ENCODE assay signal across 8 cellular contexts in the genomic region with DNA sequence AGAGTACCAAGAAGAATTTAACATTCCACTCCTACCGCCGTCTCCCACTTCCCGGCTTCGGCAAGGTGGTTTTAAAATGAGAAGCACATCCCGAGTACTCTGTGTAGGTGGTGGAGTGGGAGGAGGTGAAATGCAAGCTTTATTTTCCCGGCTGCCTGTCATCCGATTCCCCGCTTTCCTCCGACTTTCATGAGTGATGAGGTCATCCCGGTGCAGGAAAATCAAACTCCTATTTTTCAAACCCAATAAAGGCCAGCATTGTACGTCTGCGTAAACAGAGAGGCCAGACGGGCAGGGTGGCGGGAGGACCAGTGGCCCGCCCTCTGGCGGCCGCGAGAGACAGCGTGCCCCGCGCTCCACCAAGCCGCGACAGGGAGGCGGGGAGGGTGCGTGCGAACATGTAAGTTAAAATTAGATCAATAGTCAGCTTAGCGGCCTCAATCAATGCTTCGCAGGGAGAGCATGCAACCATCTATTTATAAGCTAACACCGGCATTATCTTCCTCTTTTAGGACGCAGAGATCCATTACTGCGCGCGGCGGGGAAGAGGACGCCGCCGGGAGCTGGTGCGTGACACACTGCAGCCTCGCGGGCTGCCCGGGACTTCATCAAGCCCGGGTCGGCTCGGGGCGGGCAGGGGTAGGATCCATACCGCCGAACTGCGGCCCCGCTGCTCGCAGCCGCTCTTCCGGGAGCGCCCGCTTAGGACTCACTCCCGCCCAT.
A peak's percentile ranks its signal among the peaks of the same experiment; 100 is the strongest.
DNase-seq lines count a peak whose midpoint lies in the region; ATAC-seq and TF ChIP-seq lines count a peak whose summit lies in the region.

No MANE protein-coding gene starts in this region.

- H3K9me3 ChIP-seq in CD4-positive, alpha-beta T cell (ENCODE audit: control insufficient read depth, low read length) = no peaks in the 10 kb centered on the region
- no peaks in the 10 kb centered on the region for H3K9me3 ChIP-seq in NT2/D1 (ENCODE audit: insufficient read depth, low read length)

- H3K27me3 ChIP-seq in CD4-positive, alpha-beta T cell (ENCODE audit: control insufficient read depth, insufficient read depth, low read length) = no peaks in the 10 kb centered on the region
- H3K27me3 ChIP-seq in NT2/D1 (ENCODE audit: insufficient read depth, insufficient read length) = peaks cover 23% of the 10 kb centered on the region

- peak overlapping the region; percentile 37 for H3K4me3 ChIP-seq in NT2/D1 (ENCODE audit: insufficient read length, low read depth)
- peak overlapping the region; percentile 65 for H3K4me3 ChIP-seq in epithelial cell of proximal tubule (ENCODE audit: low read depth, low read length)

- no peaks in the 10 kb centered on the region for H3K9me3 Mint-ChIP-seq in CD4-positive, alpha-beta T cell

- CTCF ChIA-PET in CD4-positive, alpha-beta T cell (lab: Charles Lee) = interaction anchor here (0.7 to 2.3 kb wide), 10 partner anchors 10 to 697 kb away, joined by 3 to 10 read pairs (median 3); no protein-coding TSS in a partner anchor

- no peak overlapping the region for H3K27ac Mint-ChIP-seq in CD4-positive, alpha-beta T cell

- intact Hi-C loops in CD4-positive, alpha-beta T cell (cut with DNase I, micrococcal nuclease) = loop anchor here (1.0 to 10.0 kb wide), 6 partner anchors 255 to 691 kb away; partner anchors contain the start of gene IFT57 (in 1 of the 2)

- H3K27me3 Mint-ChIP-seq in CD4-positive, alpha-beta T cell = peaks cover 4% of the 10 kb centered on the region

- H3K27ac ChIP-seq in CD4-positive, alpha-beta T cell (ENCODE audit: low read depth, low read length) = no peak overlapping the region

- peak; percentile 37 to 70 (median 56) for DNase-seq in CD4-positive, alpha-beta T cell
- DNase-seq in NT2/D1 (ENCODE audit: low read depth, low spot score) (peak; percentile 54), activated T-cell treated with anti-CD3 and anti-CD28 coated beads for 4 hours (peak; percentile 50), epithelial cell of proximal tubule (ENCODE audit: low read depth) (no peak), mucosa of gallbladder (ENCODE audit: low spot score) (peak; percentile 67)
- DNase-seq in stimulated activated CD8-positive, alpha-beta memory T cell treated with anti-CD3 and anti-CD28 coated beads, Interleukin-4, amount 100 ng/mL, for 24 hours (ENCODE audit: low read depth) = peak; percentile 58

- peak; percentile 90 for ATAC-seq in CD4-positive, alpha-beta T cell (ENCODE audit: poor library complexity)
- ATAC-seq in GM19463 (IDR thresholded peaks at IDR 0.05; ENCODE audit: unreplicated experiment) = peak; percentile 95
- ATAC-seq in HG03571 (IDR thresholded peaks at IDR 0.05; ENCODE audit: unreplicated experiment) = peak; percentile 95

- POLR2A ChIA-PET in CD4-positive, alpha-beta T cell (lab: Charles Lee) = interaction anchor here (0.5 to 2.0 kb wide), 12 partner anchors 22 to 691 kb away, joined by 3 to 12 read pairs (median 4); partner anchors contain the start of gene IFT57

- no peaks in the 10 kb centered on the region for H3K36me3 Mint-ChIP-seq in CD4-positive, alpha-beta T cell (ENCODE audit: low read depth)

- H3K9ac ChIP-seq in NT2/D1 (ENCODE audit: insufficient read length, low read depth) = peak overlapping the region; percentile 34

- H3K4me1 ChIP-seq in NT2/D1 (ENCODE audit: insufficient read depth, insufficient read length) = no peaks in the 10 kb centered on the region

- H3K36me3 ChIP-seq in NT2/D1 (ENCODE audit: insufficient read depth, insufficient read length, low read length) = no peaks in the 10 kb centered on the region

- TF ChIP-seq CTCF in CD4-positive, alpha-beta T cell (IDR thresholded peaks at IDR 0.05) = peak; percentile 94
- TF ChIP-seq CTCF in epithelial cell of proximal tubule (conservative IDR thresholded peaks at IDR 0.05; ENCODE audit: low read depth, low read length) = peak; percentile 92

- H3K4me3 Mint-ChIP-seq in CD4-positive, alpha-beta T cell = peak overlapping the region; percentile 91

- H3K4me1 Mint-ChIP-seq in CD4-positive, alpha-beta T cell (ENCODE audit: low read depth) = peaks cover 14% of the 10 kb centered on the region
